1 cellular context compared by ENCODE assay signal in the genomic region with DNA sequence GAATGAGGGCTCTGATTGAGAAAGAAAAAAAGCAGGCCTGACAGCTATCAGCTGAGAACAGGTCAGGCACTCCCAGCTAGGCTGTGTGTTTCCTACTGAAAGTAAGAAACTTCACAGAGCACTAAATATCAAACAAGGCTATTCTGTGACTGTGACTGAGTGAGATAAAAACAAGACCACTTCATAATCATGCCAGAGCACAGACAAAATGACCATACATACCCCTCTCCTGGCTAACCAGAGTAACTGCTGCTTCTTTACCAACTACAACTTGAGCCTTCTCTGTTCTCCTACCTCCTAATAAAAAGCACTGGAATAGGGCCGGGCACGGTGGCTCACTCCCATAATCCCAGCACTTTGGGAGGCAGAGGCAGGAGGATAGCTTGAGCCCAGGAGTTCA.
TF ChIP-seq lines count a peak whose summit lies in the region.

No MANE protein-coding gene starts in this region.

TF ChIP-seq in HepG2, 621 proteins besides CTCF, POLR2A, EP300 and RAD21:
- TF ChIP-seq SMC3 (IDR thresholded peaks at IDR 0.05; ENCODE audit: low read length) = peak; percentile 83
- TF ChIP-seq, protein P1, sequence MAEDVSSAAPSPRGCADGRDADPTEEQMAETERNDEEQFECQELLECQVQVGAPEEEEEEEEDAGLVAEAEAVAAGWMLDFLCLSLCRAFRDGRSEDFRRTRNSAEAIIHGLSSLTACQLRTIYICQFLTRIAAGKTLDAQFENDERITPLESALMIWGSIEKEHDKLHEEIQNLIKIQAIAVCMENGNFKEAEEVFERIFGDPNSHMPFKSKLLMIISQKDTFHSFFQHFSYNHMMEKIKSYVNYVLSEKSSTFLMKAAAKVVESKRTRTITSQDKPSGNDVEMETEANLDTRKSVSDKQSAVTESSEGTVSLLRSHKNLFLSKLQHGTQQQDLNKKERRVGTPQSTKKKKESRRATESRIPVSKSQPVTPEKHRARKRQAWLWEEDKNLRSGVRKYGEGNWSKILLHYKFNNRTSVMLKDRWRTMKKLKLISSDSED (CRISPR knock-in tag; IDR thresholded peaks at IDR 0.05) = no peak
- no peak for TF ChIP-seq KDM4B (CRISPR knock-in tag; IDR thresholded peaks at IDR 0.05)
- TF ChIP-seq, protein P2, sequence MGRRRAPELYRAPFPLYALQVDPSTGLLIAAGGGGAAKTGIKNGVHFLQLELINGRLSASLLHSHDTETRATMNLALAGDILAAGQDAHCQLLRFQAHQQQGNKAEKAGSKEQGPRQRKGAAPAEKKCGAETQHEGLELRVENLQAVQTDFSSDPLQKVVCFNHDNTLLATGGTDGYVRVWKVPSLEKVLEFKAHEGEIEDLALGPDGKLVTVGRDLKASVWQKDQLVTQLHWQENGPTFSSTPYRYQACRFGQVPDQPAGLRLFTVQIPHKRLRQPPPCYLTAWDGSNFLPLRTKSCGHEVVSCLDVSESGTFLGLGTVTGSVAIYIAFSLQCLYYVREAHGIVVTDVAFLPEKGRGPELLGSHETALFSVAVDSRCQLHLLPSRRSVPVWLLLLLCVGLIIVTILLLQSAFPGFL (CRISPR knock-in tag; IDR thresholded peaks at IDR 0.05) = no peak
- TF ChIP-seq, protein P3, sequence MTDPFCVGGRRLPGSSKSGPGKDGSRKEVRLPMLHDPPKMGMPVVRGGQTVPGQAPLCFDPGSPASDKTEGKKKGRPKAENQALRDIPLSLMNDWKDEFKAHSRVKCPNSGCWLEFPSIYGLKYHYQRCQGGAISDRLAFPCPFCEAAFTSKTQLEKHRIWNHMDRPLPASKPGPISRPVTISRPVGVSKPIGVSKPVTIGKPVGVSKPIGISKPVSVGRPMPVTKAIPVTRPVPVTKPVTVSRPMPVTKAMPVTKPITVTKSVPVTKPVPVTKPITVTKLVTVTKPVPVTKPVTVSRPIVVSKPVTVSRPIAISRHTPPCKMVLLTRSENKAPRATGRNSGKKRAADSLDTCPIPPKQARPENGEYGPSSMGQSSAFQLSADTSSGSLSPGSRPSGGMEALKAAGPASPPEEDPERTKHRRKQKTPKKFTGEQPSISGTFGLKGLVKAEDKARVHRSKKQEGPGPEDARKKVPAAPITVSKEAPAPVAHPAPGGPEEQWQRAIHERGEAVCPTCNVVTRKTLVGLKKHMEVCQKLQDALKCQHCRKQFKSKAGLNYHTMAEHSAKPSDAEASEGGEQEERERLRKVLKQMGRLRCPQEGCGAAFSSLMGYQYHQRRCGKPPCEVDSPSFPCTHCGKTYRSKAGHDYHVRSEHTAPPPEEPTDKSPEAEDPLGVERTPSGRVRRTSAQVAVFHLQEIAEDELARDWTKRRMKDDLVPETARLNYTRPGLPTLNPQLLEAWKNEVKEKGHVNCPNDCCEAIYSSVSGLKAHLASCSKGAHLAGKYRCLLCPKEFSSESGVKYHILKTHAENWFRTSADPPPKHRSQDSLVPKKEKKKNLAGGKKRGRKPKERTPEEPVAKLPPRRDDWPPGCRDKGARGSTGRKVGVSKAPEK (CRISPR knock-in tag; IDR thresholded peaks at IDR 0.05; ENCODE audit: borderline replicate concordance) = no peak
- TF ChIP-seq, protein P4, sequence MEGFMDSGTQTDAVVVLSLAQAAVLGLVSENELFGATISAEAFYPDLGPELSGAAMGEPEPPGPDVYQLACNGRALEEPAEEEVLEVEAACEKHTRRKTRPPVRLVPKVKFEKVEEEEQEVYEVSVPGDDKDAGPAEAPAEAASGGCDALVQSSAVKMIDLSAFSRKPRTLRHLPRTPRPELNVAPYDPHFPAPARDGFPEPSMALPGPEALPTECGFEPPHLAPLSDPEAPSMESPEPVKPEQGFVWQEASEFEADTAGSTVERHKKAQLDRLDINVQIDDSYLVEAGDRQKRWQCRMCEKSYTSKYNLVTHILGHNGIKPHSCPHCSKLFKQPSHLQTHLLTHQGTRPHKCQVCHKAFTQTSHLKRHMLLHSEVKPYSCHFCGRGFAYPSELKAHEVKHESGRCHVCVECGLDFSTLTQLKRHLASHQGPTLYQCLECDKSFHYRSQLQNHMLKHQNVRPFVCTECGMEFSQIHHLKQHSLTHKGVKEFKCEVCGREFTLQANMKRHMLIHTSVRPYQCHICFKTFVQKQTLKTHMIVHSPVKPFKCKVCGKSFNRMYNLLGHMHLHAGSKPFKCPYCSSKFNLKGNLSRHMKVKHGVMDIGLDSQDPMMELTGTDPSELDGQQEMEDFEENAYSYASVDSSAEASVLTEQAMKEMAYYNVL (CRISPR knock-in tag; IDR thresholded peaks at IDR 0.05; ENCODE audit: borderline replicate concordance) = 0 out of 2 replicates have a peak, but pooled peaks have one; percentile 22
- peak; percentile 68; the same call in 1 of the 2 replicates for TF ChIP-seq RFXANK (CRISPR knock-in tag; IDR thresholded peaks at IDR 0.05)
- TF ChIP-seq, protein P5, sequence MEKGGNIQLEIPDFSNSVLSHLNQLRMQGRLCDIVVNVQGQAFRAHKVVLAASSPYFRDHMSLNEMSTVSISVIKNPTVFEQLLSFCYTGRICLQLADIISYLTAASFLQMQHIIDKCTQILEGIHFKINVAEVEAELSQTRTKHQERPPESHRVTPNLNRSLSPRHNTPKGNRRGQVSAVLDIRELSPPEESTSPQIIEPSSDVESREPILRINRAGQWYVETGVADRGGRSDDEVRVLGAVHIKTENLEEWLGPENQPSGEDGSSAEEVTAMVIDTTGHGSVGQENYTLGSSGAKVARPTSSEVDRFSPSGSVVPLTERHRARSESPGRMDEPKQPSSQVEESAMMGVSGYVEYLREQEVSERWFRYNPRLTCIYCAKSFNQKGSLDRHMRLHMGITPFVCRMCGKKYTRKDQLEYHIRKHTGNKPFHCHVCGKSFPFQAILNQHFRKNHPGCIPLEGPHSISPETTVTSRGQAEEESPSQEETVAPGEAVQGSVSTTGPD (CRISPR knock-in tag; IDR thresholded peaks at IDR 0.05) = no peak
- 0 out of 2 replicates have a peak, but pooled peaks have one; percentile 46 for TF ChIP-seq RFXAP (CRISPR knock-in tag; IDR thresholded peaks at IDR 0.05; ENCODE audit: borderline replicate concordance)
- TF ChIP-seq SAP130 (CRISPR knock-in tag; IDR thresholded peaks at IDR 0.05; ENCODE audit: low read depth) = peak; percentile 32; the same call in 1 of the 2 replicates
- TF ChIP-seq RXRB (CRISPR knock-in tag; IDR thresholded peaks at IDR 0.05; ENCODE audit: borderline replicate concordance) = 0 out of 2 replicates have a peak, but pooled peaks have one; percentile 13
- TF ChIP-seq TOPORS (CRISPR knock-in tag; IDR thresholded peaks at IDR 0.05) = no peak
- TF ChIP-seq RFX5 (IDR thresholded peaks at IDR 0.05; ENCODE audit: low read depth, low read length) = peak; percentile 32; the same call in 1 of the 2 replicates
- no peak for TF ChIP-seq MED1 (CRISPR knock-in tag; IDR thresholded peaks at IDR 0.05)
- TF ChIP-seq, protein P6, sequence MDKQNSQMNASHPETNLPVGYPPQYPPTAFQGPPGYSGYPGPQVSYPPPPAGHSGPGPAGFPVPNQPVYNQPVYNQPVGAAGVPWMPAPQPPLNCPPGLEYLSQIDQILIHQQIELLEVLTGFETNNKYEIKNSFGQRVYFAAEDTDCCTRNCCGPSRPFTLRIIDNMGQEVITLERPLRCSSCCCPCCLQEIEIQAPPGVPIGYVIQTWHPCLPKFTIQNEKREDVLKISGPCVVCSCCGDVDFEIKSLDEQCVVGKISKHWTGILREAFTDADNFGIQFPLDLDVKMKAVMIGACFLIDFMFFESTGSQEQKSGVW (CRISPR knock-in tag; IDR thresholded peaks at IDR 0.05; ENCODE audit: borderline replicate concordance) = no peak
- TF ChIP-seq ZNF251 (CRISPR knock-in tag; IDR thresholded peaks at IDR 0.05) = no peak
- TF ChIP-seq ZKSCAN1 (IDR thresholded peaks at IDR 0.05; ENCODE audit: low read length) = no peak
- no peak for TF ChIP-seq CEBPG (CRISPR knock-in tag; IDR thresholded peaks at IDR 0.05)
- TF ChIP-seq STAG1 (CRISPR knock-in tag; IDR thresholded peaks at IDR 0.05) = peak; percentile 77
- TF ChIP-seq ZFP37 (CRISPR knock-in tag; IDR thresholded peaks at IDR 0.05; ENCODE audit: borderline replicate concordance) = no peak
- no peak for TF ChIP-seq ZFP41 (CRISPR knock-in tag; IDR thresholded peaks at IDR 0.05; ENCODE audit: borderline replicate concordance)
